ENCODE assay signal across 15 cellular contexts in the genomic region with DNA sequence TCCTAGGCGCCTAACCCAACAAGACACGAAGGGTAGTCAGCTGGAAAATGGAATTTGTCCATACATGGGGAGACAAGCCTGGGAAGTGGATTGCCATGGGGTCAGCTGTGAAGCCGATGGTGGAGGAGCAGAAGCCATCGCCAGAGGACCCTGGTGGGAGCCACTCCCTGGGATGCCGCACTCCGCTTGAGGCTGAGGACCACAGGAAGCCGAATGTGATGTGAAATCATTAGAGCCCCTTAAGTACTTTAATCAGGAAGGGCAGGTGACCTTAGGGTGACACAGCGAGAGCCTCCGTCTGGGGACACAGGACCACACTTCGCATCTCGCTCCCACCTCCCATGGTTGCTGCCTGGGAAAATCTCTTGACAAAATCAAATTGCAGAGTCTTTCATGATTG.
DNase-seq lines count a peak whose midpoint lies in the region; ATAC-seq and TF ChIP-seq lines count a peak whose summit lies in the region.
"Had no signal": no experiment of that assay in that cellular context is flagged by ENCODE, and none has a peak within 500 bp of the region (broad histone marks: within the 10 kb centered on the region; RNA-seq: fewer than 3 reads in every experiment).

No MANE protein-coding gene starts in this region.

- no peak for ATAC-seq in GM18907 (IDR thresholded peaks at IDR 0.05; ENCODE audit: unreplicated experiment)
- ATAC-seq: GM23338 had no signal

- no peak overlapping the region for H3K9ac ChIP-seq in mammary epithelial cell (ENCODE audit: insufficient read depth, low read length)
- no peak overlapping the region for H3K9ac ChIP-seq in skeletal muscle tissue (ENCODE audit: low read depth in 1 of 3, low read length in 3 of 3)
- H3K9ac ChIP-seq: BLaER1 had no signal

- H3K9me3 Mint-ChIP-seq in osteocyte (ENCODE audit: unreplicated experiment) = peaks cover 5% of the 10 kb centered on the region
- H3K9me3 Mint-ChIP-seq: GM23338 had no signal

- TF ChIP-seq CTCF in breast epithelium (IDR thresholded peaks at IDR 0.05) (no peak), mammary epithelial cell (conservative IDR thresholded peaks at IDR 0.05 in 1 of 2, IDR thresholded peaks at IDR 0.05 in 1 of 2; ENCODE audit: extremely low read depth in 1 of 2, insufficient read depth in 1 of 2, low read depth in 1 of 2, low read length in 2 of 2) (no peak), esophagus muscularis mucosa (IDR thresholded peaks at IDR 0.05) (no peak), osteocyte (IDR thresholded peaks at IDR 0.05) (no peak), GM10248 (IDR thresholded peaks at IDR 0.05; ENCODE audit: control extremely low read depth, extremely low read depth, low read depth, missing control alignments) (no peak)

- intact Hi-C loops in breast epithelium (cut with DNase I; ENCODE audit: low total_unique reads) = no loop called here
- intact Hi-C loops in mammary epithelial cell (cut with micrococcal nuclease) = no loop called here
- intact Hi-C loops in esophagus muscularis mucosa (cut with DNase I) = no loop called here

- no peak for TF ChIP-seq POLR2A in breast epithelium (IDR thresholded peaks at IDR 0.05)
- TF ChIP-seq POLR2A in esophagus muscularis mucosa (IDR thresholded peaks at IDR 0.05; ENCODE audit: low read depth) = no peak

- H3K4me1 Mint-ChIP-seq in osteocyte (ENCODE audit: unreplicated experiment) = no peaks in the 10 kb centered on the region

- dilution Hi-C loops in mammary epithelial cell (cut with HindIII; ENCODE audit: low sequenced_read_pairs) = no loop called here

- peak overlapping the region; percentile 68 to 76 for H3K27ac ChIP-seq in breast epithelium
- H3K27ac ChIP-seq in mammary epithelial cell (ENCODE audit: insufficient read depth, low read depth, low read length) = no peak overlapping the region
- H3K27ac ChIP-seq in esophagus muscularis mucosa (replicated peaks in 1 of 4) = peak overlapping the region; percentile 36 to 54 (median 49)
- peak overlapping the region; percentile 52 for H3K27ac ChIP-seq in skeletal muscle tissue (ENCODE audit: low read depth, low read length)
- H3K27ac ChIP-seq: BLaER1 had no signal

- H3K79me2 ChIP-seq in mammary epithelial cell (ENCODE audit: insufficient read depth, low read length) = no peaks in the 10 kb centered on the region

- no peak overlapping the region for H3K27ac Mint-ChIP-seq in osteocyte (ENCODE audit: unreplicated experiment)
- H3K27ac Mint-ChIP-seq: GM23338 had no signal

- no TSS peak for BruUV-seq in mammary epithelial cell (replicated peaks; lab: Mats Ljungman, UMichigan)

- CTCF ChIA-PET in mammary epithelial cell (lab: Charles Lee; ENCODE audit: low non-redundant PET) (no interaction called here), GM10248 (lab: Yijun Ruan, JAX) (no interaction called here)

- H3K4me2 ChIP-seq in mammary epithelial cell (ENCODE audit: insufficient read depth, low read depth, low read length) = no peak overlapping the region
- H3K4me2 ChIP-seq: BLaER1, GM23338 had no signal

- H2AFZ ChIP-seq in mammary epithelial cell (ENCODE audit: low read depth, low read length) = no peak overlapping the region

- H3K4me3 Mint-ChIP-seq in osteocyte (ENCODE audit: unreplicated experiment) = no peak overlapping the region
- H3K4me3 Mint-ChIP-seq: GM23338 had no signal

- H3K27me3 ChIP-seq in breast epithelium (no peaks in the 10 kb centered on the region), mammary epithelial cell (ENCODE audit: insufficient read depth, low read length) (no peaks in the 10 kb centered on the region), esophagus muscularis mucosa (no peaks in the 10 kb centered on the region), skeletal muscle tissue (ENCODE audit: control insufficient read depth in 3 of 3, insufficient read depth in 3 of 3, low read length in 3 of 3) (peaks cover 0 to 2% (median 0%) of the 10 kb centered on the region in 3 donors)
- H3K27me3 ChIP-seq: BLaER1 had no signal

- no peaks in the 10 kb centered on the region for H3K36me3 Mint-ChIP-seq in osteocyte (ENCODE audit: unreplicated experiment)

- H3K9me3 ChIP-seq in breast epithelium = no peaks in the 10 kb centered on the region
- peaks cover 29% of the 10 kb centered on the region for H3K9me3 ChIP-seq in mammary epithelial cell (replicated peaks; ENCODE audit: insufficient read depth, low read length)
- H3K9me3 ChIP-seq in esophagus muscularis mucosa = no peaks in the 10 kb centered on the region
- H3K9me3 ChIP-seq in skeletal muscle tissue (ENCODE audit: control insufficient read depth in 3 of 3, low read length in 3 of 3) = no peaks in the 10 kb centered on the region
- H3K9me3 ChIP-seq: BLaER1 had no signal

- in situ Hi-C loops in mammary epithelial cell (cut with MboI; ENCODE audit: low sequenced_read_pairs in 2 of 2) = no loop called here

- no peaks in the 10 kb centered on the region for H3K36me3 ChIP-seq in breast epithelium
- no peaks in the 10 kb centered on the region for H3K36me3 ChIP-seq in mammary epithelial cell (ENCODE audit: insufficient read depth, low read length)
- no peaks in the 10 kb centered on the region for H3K36me3 ChIP-seq in esophagus muscularis mucosa
- H3K36me3 ChIP-seq in skeletal muscle tissue (ENCODE audit: control insufficient read depth in 3 of 3, insufficient read depth in 3 of 3, low read length in 3 of 3) = no peaks in the 10 kb centered on the region
- H3K36me3 ChIP-seq: BLaER1 had no signal

- WGBS in mammary epithelial cell (ENCODE audit: low coverage, missing lambda C conversion rate) = 73% methylated on average over 8 of the region's 11 CpGs
- 88% methylated on average over 11 of the region's 11 CpGs for WGBS in esophagus muscularis mucosa

- H3K4me1 ChIP-seq in breast epithelium = peaks cover 5 to 6% of the 10 kb centered on the region in 2 donors
- no peaks in the 10 kb centered on the region for H3K4me1 ChIP-seq in mammary epithelial cell (ENCODE audit: insufficient read depth, low read length)
- peaks cover 49 to 63% (median 52%) of the 10 kb centered on the region in 4 donors for H3K4me1 ChIP-seq in esophagus muscularis mucosa
- H3K4me1 ChIP-seq in skeletal muscle tissue (ENCODE audit: control insufficient read depth in 3 of 3, insufficient read depth in 3 of 3, low read length in 3 of 3) = peaks cover 8 to 17% (median 14%) of the 10 kb centered on the region in 3 donors
- H3K4me1 ChIP-seq: BLaER1 had no signal

- no peaks in the 10 kb centered on the region for H3K27me3 Mint-ChIP-seq in osteocyte (ENCODE audit: unreplicated experiment)

- DNase-seq in breast epithelium (ENCODE audit: low spot score in 2 of 2) = no peak
- DNase-seq in mammary epithelial cell = no peak
- peak; percentile 78 for DNase-seq in esophagus muscularis mucosa (ENCODE audit: extremely low spot score)
- DNase-seq in osteocyte (ENCODE audit: extremely low spot score, unreplicated experiment) = peak; percentile 65
- no peak for DNase-seq in GM10248 (ENCODE audit: extremely low spot score)
- no peak for DNase-seq in NCI-H82 (lab: John Stamatoyannopoulos, UW)
- DNase-seq: 8988T, AML-193, DMS53, GF-D8, H7 had no signal

- POLR2A ChIA-PET in GM10248 (lab: Yijun Ruan, JAX) = no interaction called here

- H4K20me1 ChIP-seq in mammary epithelial cell (ENCODE audit: insufficient read depth, low read length) = no peaks in the 10 kb centered on the region
- H4K20me1 ChIP-seq: BLaER1 had no signal

- TF ChIP-seq EP300 in esophagus muscularis mucosa (IDR thresholded peaks at IDR 0.05) = no peak

- H3K4me3 ChIP-seq in breast epithelium (no peak overlapping the region), mammary epithelial cell (replicated peaks in 1 of 3; ENCODE audit: insufficient read depth in 1 of 3, low read depth in 2 of 3, low read length in 3 of 3) (no peak overlapping the region), esophagus muscularis mucosa (no peak overlapping the region), skeletal muscle tissue (ENCODE audit: low read length in 3 of 3) (no peak overlapping the region)
- H3K4me3 ChIP-seq: BLaER1, GM23338 had no signal

Comparison
In these comparisons a context has a peak if more than half of its experiments do, and no peak if none do; other contexts are left out.
1. DNase-seq: peak in esophagus muscularis mucosa (single experiment) and osteocyte (single experiment); none in breast epithelium (0 of 2), mammary epithelial cell (single experiment), GM10248 (single experiment) and NCI-H82 (single experiment).